In the genomic region with DNA sequence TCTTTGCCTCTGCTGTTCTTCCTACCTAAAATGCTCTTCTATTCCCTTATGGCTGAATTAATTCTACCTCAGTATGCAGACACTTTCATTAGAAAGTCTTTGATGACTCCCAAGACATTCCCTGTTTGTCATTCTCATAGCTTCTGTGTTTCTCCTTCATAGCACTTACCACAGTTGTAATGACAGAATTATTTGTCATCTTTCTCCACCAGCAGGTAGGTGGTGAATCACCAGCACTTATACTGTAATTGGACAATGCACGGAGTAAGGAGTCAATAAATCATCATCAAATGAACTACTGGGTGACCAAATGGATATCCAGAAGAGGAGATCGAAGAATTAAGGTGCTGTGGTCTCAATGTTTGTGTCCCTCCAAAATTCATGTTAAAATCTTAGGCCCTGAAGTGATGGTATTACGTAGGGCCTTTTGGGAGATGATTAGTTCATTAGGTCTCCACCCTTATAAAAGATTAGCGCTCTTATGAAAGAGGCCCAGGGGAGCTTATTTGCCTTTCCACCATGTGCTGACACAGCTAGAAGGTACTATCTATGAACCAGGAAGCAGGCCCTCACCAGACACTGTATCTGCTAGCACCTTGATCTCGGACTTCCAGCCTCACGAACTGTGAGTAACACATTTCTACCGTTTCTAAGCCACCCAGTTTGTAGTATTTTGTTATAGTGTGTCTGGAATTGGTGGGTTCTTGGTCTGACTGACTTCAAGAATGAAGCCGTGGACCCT, we compare ENCODE assay signal across 1 cellular context.
TF ChIP-seq lines count a peak whose summit lies in the region.

No MANE protein-coding gene starts in this region.

TF ChIP-seq in H1, 55 proteins besides CTCF, POLR2A, EP300 and RAD21:
- TF ChIP-seq CREB1 (IDR thresholded peaks at IDR 0.05) (no peak), E2F6 (IDR thresholded peaks at IDR 0.05) (no peak), CTBP2 (IDR thresholded peaks at IDR 0.05; ENCODE audit: borderline replicate concordance, insufficient read depth, insufficient read length, low read length) (no peak)
